17 cellular contexts compared by ENCODE assay signal in genomic region chr16:84281077-84281476, GRCh38. TPM values are rescaled to one million over a fixed set of nuclear protein-coding genes. Genes with fewer than 3 reads are reported as not detected.
DNase-seq lines count a peak whose midpoint lies in the region; ATAC-seq and TF ChIP-seq lines count a peak whose summit lies in the region.
"Had no signal": no experiment of that assay in that cellular context is flagged by ENCODE, and none has a peak within 500 bp of the region (broad histone marks: within the 10 kb centered on the region; RNA-seq: fewer than 3 reads in every experiment).

No MANE protein-coding gene starts in this region.

- H3K9me3 ChIP-seq in IMR-90 (ENCODE audit: control insufficient read depth, insufficient read depth, low read length): no peaks in the 10 kb centered on the region
- H3K9me3 ChIP-seq: Caco-2, upper lobe of left lung had no signal

- no peaks in the 10 kb centered on the region for H3K79me1 ChIP-seq in IMR-90 (ENCODE audit: low read depth in 1 of 2, low read length in 2 of 2)

- no peak overlapping the region for H2BK15ac ChIP-seq in IMR-90 (ENCODE audit: low read depth, low read length)

- peaks cover 7% of the 10 kb centered on the region for H3K9me1 ChIP-seq in IMR-90 (ENCODE audit: insufficient read depth, low read length)

- no peak overlapping the region for H3K23ac ChIP-seq in IMR-90 (ENCODE audit: low read depth, low read length)

- no peak overlapping the region for H4K8ac ChIP-seq in IMR-90 (ENCODE audit: low read depth in 2 of 2, low read length in 2 of 2)

- H3K27me3 ChIP-seq in IMR-90 (ENCODE audit: control insufficient read depth, insufficient read depth, low read length): no peaks in the 10 kb centered on the region; the same call in 1 of the 2 replicates
- H3K27me3 ChIP-seq: upper lobe of left lung had no signal

- no peak overlapping the region for H3K4me3 ChIP-seq in IMR-90 (ENCODE audit: insufficient read depth, low read depth, low read length)
- no peak overlapping the region for H3K4me3 ChIP-seq in foreskin fibroblast (ENCODE audit: low read depth in 1 of 2, low read length in 2 of 2)
- H3K4me3 ChIP-seq: upper lobe of left lung had no signal

- no peak overlapping the region for H3K14ac ChIP-seq in IMR-90 (replicated peaks; ENCODE audit: low read depth, low read length)

- in situ Hi-C loops in IMR-90 (cut with MboI; ENCODE audit: low sequenced_read_pairs): loop anchor here (5.0 to 25.0 kb wide), 3 partner anchors 211 to 431 kb away; partner anchors contain the start of gene KLHL36
- in situ Hi-C loops in T47D (cut with HindIII; ENCODE audit: low pct_unique_long_range_greater_than_20kb, low sequenced_read_pairs): no loop called here

- H3K18ac ChIP-seq in IMR-90 (ENCODE audit: low read depth, low read length): no peak overlapping the region

- peaks cover 9% of the 10 kb centered on the region; the same call in 1 of the 2 replicates for H3K4me1 ChIP-seq in IMR-90 (ENCODE audit: control insufficient read depth, insufficient read depth, low read length)
- H3K4me1 ChIP-seq: Caco-2 had no signal

- no peak overlapping the region for H2AK5ac ChIP-seq in IMR-90 (ENCODE audit: low read depth, low read length)

- H3K9ac ChIP-seq in IMR-90 (ENCODE audit: low read depth, low read length): no peak overlapping the region

- DNase-seq in GM10266 (ENCODE audit: extremely low spot score) (peak; percentile 30), IMR-90 (peak; percentile 9), T47D (ENCODE audit: low read depth in 1 of 2, low spot score in 1 of 2) (peak; percentile 37 to 92), left kidney (ENCODE audit: low read depth, low spot score) (peak; percentile 77), T1000 (lab: John Stamatoyannopoulos, UW) (no peak), foreskin fibroblast (no peak)
- DNase-seq in stimulated activated CD4-positive, alpha-beta T cell treated with anti-CD3 and anti-CD28 coated beads, Interleukin-4, amount 100 ng/mL, for 24 hours: no peak
- DNase-seq: activated CD4-positive, alpha-beta T cell treated with anti-CD3 and anti-CD28 coated beads, Interleukin-2, amount 50 U/mL, for 4 hours; activated effector memory CD4-positive, alpha-beta T cell treated with anti-CD3 and anti-CD28 coated beads, Interleukin-2, amount 50 U/mL, for 16 hours; NCI-H2029 treated with DMSO at 0.1 percent for 48 hours; T-helper 17 cell; upper lobe of left lung had no signal

- TF ChIP-seq RAD21 in IMR-90 (IDR thresholded peaks at IDR 0.05; ENCODE audit: low read length): no peak

- H3K4me2 ChIP-seq in IMR-90 (ENCODE audit: low read depth, low read length): no peak overlapping the region

- H2BK20ac ChIP-seq in IMR-90 (ENCODE audit: low read depth, low read length): no peak overlapping the region; the same call in 1 of the 2 replicates

- H2BK120ac ChIP-seq in IMR-90 (ENCODE audit: low read depth, low read length): no peak overlapping the region

- BruUV-seq in IMR-90 (replicated peaks; lab: Mats Ljungman, UMichigan): no TSS peak

- H3K56ac ChIP-seq in IMR-90 (ENCODE audit: extremely low read depth, insufficient read depth, low read length): no peak overlapping the region

- WGBS in IMR-90 (ENCODE audit: extremely low coverage in 2 of 2, insufficient read length in 1 of 2), 2 experiments: 60% methylated on average over 1 of the region's 3 CpGs; no CpG with 5 or more reads in 1 of the 2 experiments

- TF ChIP-seq POLR2A in IMR-90 (IDR thresholded peaks at IDR 0.05; ENCODE audit: low read depth, low read length): no peak

- H4K5ac ChIP-seq in IMR-90 (ENCODE audit: low read depth, low read length): no peak overlapping the region

- H4K20me1 ChIP-seq in IMR-90 (ENCODE audit: insufficient read depth, low read length): no peaks in the 10 kb centered on the region

- no peak for ATAC-seq in IMR-90 (ENCODE audit: low read depth)
- ATAC-seq in GM21367 (IDR thresholded peaks at IDR 0.05; ENCODE audit: unreplicated experiment): no peak
- ATAC-seq: esophagus mucosa, T-helper 17 cell had no signal

- intact Hi-C loops in IMR-90 (cut with micrococcal nuclease): no loop called here

- no peak overlapping the region for H3K27ac ChIP-seq in IMR-90 (ENCODE audit: insufficient read depth, low read length)
- H3K27ac ChIP-seq: upper lobe of left lung had no signal

- no peaks in the 10 kb centered on the region for H3K36me3 ChIP-seq in IMR-90 (ENCODE audit: control insufficient read depth, insufficient read depth, low read length)
- H3K36me3 ChIP-seq: upper lobe of left lung had no signal

- dilution Hi-C loops in IMR-90 (cut with HindIII; ENCODE audit: low sequenced_read_pairs, unreplicated experiment): no loop called here

- no peak overlapping the region for H4K91ac ChIP-seq in IMR-90 (ENCODE audit: insufficient read depth, low read depth, low read length)

- POLR2A ChIA-PET in IMR-90 (lab: Charles Lee; ENCODE audit: unreplicated experiment): no interaction called here

- no peak overlapping the region for H2AK9ac ChIP-seq in IMR-90 (replicated peaks; ENCODE audit: low read depth, low read length, poor library complexity)

- CTCF ChIA-PET in IMR-90 (lab: Yijun Ruan, JAX): no interaction called here

- no peak overlapping the region for H2BK5ac ChIP-seq in IMR-90 (ENCODE audit: low read depth, low read length, poor library complexity, severe bottlenecking)

- no peak overlapping the region for H3K4ac ChIP-seq in IMR-90 (ENCODE audit: low read depth, low read length)

- no peak for TF ChIP-seq CTCF in GM10266 (IDR thresholded peaks at IDR 0.05; ENCODE audit: control insufficient read depth, insufficient read depth, low read depth, missing control alignments)
- TF ChIP-seq CTCF in IMR-90 (conservative IDR thresholded peaks at IDR 0.05; ENCODE audit: low read depth, low read length): no peak
- no peak for TF ChIP-seq CTCF in foreskin fibroblast (IDR thresholded peaks at IDR 0.05; ENCODE audit: low read depth, low read length)

- no peak overlapping the region for H2AFZ ChIP-seq in IMR-90 (replicated peaks; ENCODE audit: low read length, poor library complexity)

TF ChIP-seq in IMR-90, 13 proteins besides CTCF, POLR2A, EP300 and RAD21:
- no peak for TF ChIP-seq SMC3 (IDR thresholded peaks at IDR 0.05; ENCODE audit: low read depth, low read length)
- no peak for TF ChIP-seq CEBPB (IDR thresholded peaks at IDR 0.05; ENCODE audit: low read depth, low read length)
- TF ChIP-seq CHD1 (IDR thresholded peaks at IDR 0.05; ENCODE audit: low read depth, low read length): no peak
- no peak for TF ChIP-seq USF2 (IDR thresholded peaks at IDR 0.05; ENCODE audit: low read depth, low read length)
- no peak for TF ChIP-seq NFE2L2 (IDR thresholded peaks at IDR 0.05; ENCODE audit: low read depth, low read length)
- no peak for TF ChIP-seq MAFK (IDR thresholded peaks at IDR 0.05; ENCODE audit: low read depth, low read length)
- no peak for TF ChIP-seq MAZ (IDR thresholded peaks at IDR 0.05; ENCODE audit: borderline replicate concordance, low read depth, low read length)
- TF ChIP-seq RFX5 (IDR thresholded peaks at IDR 0.05; ENCODE audit: low read depth, low read length): no peak
- TF ChIP-seq RCOR1 (IDR thresholded peaks at IDR 0.05; ENCODE audit: insufficient replicate concordance, low read length): no peak
- TF ChIP-seq BHLHE40 (IDR thresholded peaks at IDR 0.05; ENCODE audit: low read depth, low read length): no peak
- no peak for TF ChIP-seq FOS (IDR thresholded peaks at IDR 0.05; ENCODE audit: low read depth, low read length)
- no peak for TF ChIP-seq ELK1 (IDR thresholded peaks at IDR 0.05; ENCODE audit: borderline replicate concordance, low read depth, low read length)
- no peak for TF ChIP-seq MXI1 (IDR thresholded peaks at IDR 0.05; ENCODE audit: borderline replicate concordance, low read depth, low read length)

RNA-seq across cellular contexts. Expression of gene WFDC1, which starts 13.6 kb away (rescaled TPM):
- 4.7 and 5.0 TPM in 2 replicates for total RNA-seq in IMR-90 (2012; rRNA removed)
- polyA plus RNA-seq in IMR-90 (2012; rRNA removed): 6.8 and 7.0 TPM in 2 replicates
- 3.9 and 5.8 TPM in 2 replicates for polyA plus RNA-seq in IMR-90 (2012; cell fraction: cytosol; rRNA removed)
- polyA plus RNA-seq in IMR-90 (2012; cell fraction: nucleus; rRNA removed; ENCODE audit: low replicate concordance): 4.6 and 4.9 TPM in 2 replicates
- total RNA-seq: Caco-2, T-helper 17 cell had no signal

RNA-seq across cellular contexts. Expression of gene KCNG4, which starts 41.3 kb away (rescaled TPM):
- total RNA-seq in IMR-90 (2012; rRNA removed): not detected in 2 replicates
- not detected in 2 replicates for polyA plus RNA-seq in IMR-90 (2012; rRNA removed)
- not detected in 2 replicates for polyA plus RNA-seq in IMR-90 (2012; cell fraction: cytosol; rRNA removed)
- not detected in 2 replicates for polyA plus RNA-seq in IMR-90 (2012; cell fraction: nucleus; rRNA removed; ENCODE audit: low replicate concordance)
- total RNA-seq: Caco-2, esophagus mucosa, mucosa of gallbladder, posterior vena cava, T-helper 17 cell, upper lobe of left lung had no signal

Comparison
In these comparisons a context has a peak if more than half of its experiments do, and no peak if none do; other contexts are left out.
1. DNase-seq: peak in GM10266 (single experiment), IMR-90 (single experiment), T47D (2 of 2) and left kidney (single experiment); none in stimulated activated CD4-positive, alpha-beta T cell treated with anti-CD3 and anti-CD28 coated beads, Interleukin-4, amount 100 ng/mL, for 24 hours (single experiment), T1000 (single experiment) and foreskin fibroblast (0 of 2).